ENCODE assay signal across 1 cellular context in genomic region chr3:127108796-127109195, GRCh38.
TF ChIP-seq lines count a peak whose summit lies in the region.

No MANE protein-coding gene starts in this region.

TF ChIP-seq in K562, 482 proteins besides CTCF, POLR2A, EP300 and RAD21 (continued from another document):
- TF ChIP-seq ATF3 (IDR thresholded peaks at IDR 0.05), result no peak
- no peak for TF ChIP-seq ATF3 (CRISPR knock-in tag; conservative IDR thresholded peaks at IDR 0.05)
- no peak for TF ChIP-seq TEAD4 (IDR thresholded peaks at IDR 0.05; ENCODE audit: low read length)
- no peak for TF ChIP-seq TEAD4 (CRISPR knock-in tag; IDR thresholded peaks at IDR 0.05; ENCODE audit: borderline replicate concordance)
- peak; percentile 90 for TF ChIP-seq KLF16 (IDR thresholded peaks at IDR 0.05)
- TF ChIP-seq ARID3B (CRISPR knock-in tag; IDR thresholded peaks at IDR 0.05; ENCODE audit: borderline replicate concordance), result no peak
- no peak for TF ChIP-seq TRIM25 (IDR thresholded peaks at IDR 0.05; ENCODE audit: borderline replicate concordance)
- TF ChIP-seq NFYB (IDR thresholded peaks at IDR 0.05; ENCODE audit: extremely low read depth, insufficient read length), result no peak
- no peak for TF ChIP-seq SMARCA5 (IDR thresholded peaks at IDR 0.05)
- TF ChIP-seq CHD1 (IDR thresholded peaks at IDR 0.05; ENCODE audit: low read length), result no peak
- TF ChIP-seq SMARCE1 (IDR thresholded peaks at IDR 0.05), result no peak
- no peak for TF ChIP-seq CLOCK (CRISPR knock-in tag; IDR thresholded peaks at IDR 0.05; ENCODE audit: borderline replicate concordance)
- TF ChIP-seq ZNF239 (CRISPR knock-in tag; IDR thresholded peaks at IDR 0.05), result no peak
- no peak for TF ChIP-seq RHOXF2B (CRISPR knock-in tag; conservative IDR thresholded peaks at IDR 0.05)
- TF ChIP-seq UBTF (IDR thresholded peaks at IDR 0.05; ENCODE audit: borderline replicate concordance in 1 of 2, low read depth in 2 of 2, low read length in 2 of 2), result no peak
- no peak for TF ChIP-seq CCAR2 (IDR thresholded peaks at IDR 0.05; ENCODE audit: low read depth, low read length)
- TF ChIP-seq ZNF717 (CRISPR knock-in tag; IDR thresholded peaks at IDR 0.05), result no peak
- peak in 1 of 2 experiments; percentile 45 for TF ChIP-seq AFF1 (IDR thresholded peaks at IDR 0.05; ENCODE audit: low read depth in 1 of 2, partially characterized antibody in 2 of 2)
TF ChIP-seq in K562: peak in this region for 3.
